ENCODE assay signal across 8 cellular contexts in the genomic region with DNA sequence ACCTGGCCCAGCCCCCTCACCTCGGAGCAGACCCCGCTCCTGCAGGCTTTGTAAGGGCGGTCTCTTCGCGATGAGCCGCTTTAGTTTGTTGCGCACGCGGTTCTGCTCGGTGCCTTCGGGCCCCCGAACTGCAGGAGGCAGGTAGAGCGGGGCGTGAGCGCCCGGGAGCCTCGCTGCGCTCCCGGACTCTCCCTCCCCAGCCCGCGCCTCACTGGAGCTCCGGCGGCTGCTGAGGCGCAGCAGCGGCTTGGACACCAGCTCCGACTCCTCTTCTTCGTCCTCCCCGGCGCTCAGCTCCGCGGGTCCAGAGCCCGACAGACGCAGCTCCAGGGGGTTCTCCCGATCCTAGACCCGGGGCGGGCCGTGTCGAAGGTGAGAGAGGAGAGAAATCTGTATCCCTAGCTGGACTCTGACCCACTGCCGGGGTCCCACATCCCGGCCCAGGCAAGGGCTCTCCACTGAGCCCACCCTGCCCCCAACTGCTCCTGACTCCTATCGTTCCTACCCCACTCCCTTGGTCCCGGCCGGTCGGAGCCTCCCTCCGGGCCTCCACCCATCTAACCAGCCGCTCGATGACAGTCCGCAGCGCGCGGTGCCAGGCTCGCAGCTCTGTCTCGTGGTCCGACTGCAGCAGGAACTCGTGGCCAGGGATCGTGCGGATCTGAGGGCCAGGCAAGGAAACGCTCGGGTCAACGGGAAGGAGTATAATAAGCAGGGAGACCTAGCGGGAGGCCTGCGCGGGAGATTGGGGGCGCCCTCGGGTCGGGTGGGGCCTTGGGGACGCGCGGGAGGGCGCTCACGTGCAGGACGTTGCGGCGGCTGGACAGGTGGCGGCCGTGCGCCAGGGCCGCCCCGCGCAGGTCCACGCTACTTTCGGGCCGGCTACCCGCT. TPM values are rescaled to one million over a fixed set of nuclear protein-coding genes. Genes with fewer than 3 reads are reported as not detected.
DNase-seq lines count a peak whose midpoint lies in the region; ATAC-seq, FAIRE-seq and TF ChIP-seq lines count a peak whose summit lies in the region.

No MANE protein-coding gene starts in this region.

- H3K9me1 ChIP-seq in keratinocyte (ENCODE audit: control insufficient read depth, extremely low read depth, insufficient read depth, low read length), result no peaks in the 10 kb centered on the region

- intact Hi-C loops in Right ventricle myocardium superior (cut with DNase I) (loop anchor here (10.0 kb wide), 1 partner anchor 149 kb away; no protein-coding TSS in a partner anchor), Right ventricle myocardium inferior (cut with DNase I) (no loop called here), ascending aorta (cut with DNase I) (no loop called here)

- no peak overlapping the region for H3K27ac Mint-ChIP-seq in stimulated activated naive CD8-positive, alpha-beta T cell treated with anti-CD3 and anti-CD28 coated beads, Interleukin-15, amount 100 ng/mL, for 72 hours

- no peaks in the 10 kb centered on the region for H4K20me1 ChIP-seq in keratinocyte (ENCODE audit: control insufficient read depth, extremely low read depth, insufficient read depth, low read length)

- peak overlapping the region; percentile 80 to 97 for H3K4me3 Mint-ChIP-seq in stimulated activated naive CD8-positive, alpha-beta T cell treated with anti-CD3 and anti-CD28 coated beads, Interleukin-15, amount 100 ng/mL, for 72 hours

- H3K4me1 Mint-ChIP-seq in stimulated activated naive CD8-positive, alpha-beta T cell treated with anti-CD3 and anti-CD28 coated beads, Interleukin-15, amount 100 ng/mL, for 72 hours, result peaks cover 86% of the 10 kb centered on the region

- peaks cover 7% of the 10 kb centered on the region for H3K27me3 ChIP-seq in ascending aorta
- peaks cover 84% of the 10 kb centered on the region for H3K27me3 ChIP-seq in keratinocyte (ENCODE audit: control insufficient read depth, extremely low read depth, insufficient read depth, low read length)

- H3K9me3 ChIP-seq in ascending aorta (no peaks in the 10 kb centered on the region), keratinocyte (ENCODE audit: control insufficient read depth, low read depth, low read length) (no peaks in the 10 kb centered on the region)

- H3K36me3 ChIP-seq in ascending aorta (no peaks in the 10 kb centered on the region), keratinocyte (ENCODE audit: control insufficient read depth in 2 of 2, extremely low read depth in 1 of 2, insufficient read depth in 2 of 2, low read length in 2 of 2) (no peaks in the 10 kb centered on the region)

- no peaks in the 10 kb centered on the region for H3K27me3 Mint-ChIP-seq in stimulated activated naive CD8-positive, alpha-beta T cell treated with anti-CD3 and anti-CD28 coated beads, Interleukin-15, amount 100 ng/mL, for 72 hours

- in situ Hi-C loops in GM13977 (cut with MboI; ENCODE audit: low pct_unique_long_range_greater_than_20kb, low sequenced_read_pairs, unreplicated experiment), result no loop called here

- FAIRE-seq in keratinocyte (lab: Jason Lieb, UNC), result no peak

- H3K9ac ChIP-seq in keratinocyte (ENCODE audit: control insufficient read depth, extremely low read depth, insufficient read depth, low read length), result no peak overlapping the region

- peaks cover 11 to 13% of the 10 kb centered on the region in 2 donors for H3K4me1 ChIP-seq in ascending aorta
- H3K4me1 ChIP-seq in keratinocyte (ENCODE audit: control insufficient read depth, extremely low read depth, insufficient read depth, low read length), result peaks cover 3% of the 10 kb centered on the region

- dilution Hi-C loops in keratinocyte (cut with MboI; ENCODE audit: extremely low pct_ligation_motif_present, low sequenced_read_pairs), result no loop called here

- H3K27ac ChIP-seq in ascending aorta, result no peak overlapping the region
- H3K27ac ChIP-seq in keratinocyte (ENCODE audit: control insufficient read depth, insufficient read depth, low read length), result no peak overlapping the region

- no peak overlapping the region for H2AFZ ChIP-seq in keratinocyte (ENCODE audit: control insufficient read depth, low read length)

- H3K9me3 Mint-ChIP-seq in stimulated activated naive CD8-positive, alpha-beta T cell treated with anti-CD3 and anti-CD28 coated beads, Interleukin-15, amount 100 ng/mL, for 72 hours, result no peaks in the 10 kb centered on the region

- peak overlapping the region; percentile 40 for H3K4me2 ChIP-seq in keratinocyte (ENCODE audit: control insufficient read depth, extremely low read depth, insufficient read depth, low read depth, low read length)

- TF ChIP-seq CTCF in ascending aorta (IDR thresholded peaks at IDR 0.05), result no peak
- TF ChIP-seq CTCF in keratinocyte (optimal IDR thresholded peaks at IDR 0.05 in 1 of 3, IDR thresholded peaks at IDR 0.05 in 1 of 3, conservative IDR thresholded peaks at IDR 0.05 in 1 of 3; ENCODE audit: extremely low read depth in 1 of 3, insufficient read depth in 2 of 3, low read length in 3 of 3), result peak in 1 of 3 experiments; percentile 15
- TF ChIP-seq CTCF in GM13977 (IDR thresholded peaks at IDR 0.05; ENCODE audit: extremely low read depth, insufficient read depth, missing control alignments), result no peak

- DNase-seq in Right ventricle myocardium superior (peak; percentile 64), Right ventricle myocardium inferior (ENCODE audit: missing footprints) (no peak), ascending aorta (ENCODE audit: low spot score in 2 of 2) (no peak), keratinocyte (ENCODE audit: low read depth, low spot score) (no peak), GM13977 (ENCODE audit: low spot score) (no peak), SHP77 treated with DMSO at 0.1 percent for 48 hours (lab: John Stamatoyannopoulos, UW) (no peak)
- no peak for DNase-seq in stimulated activated naive CD8-positive, alpha-beta T cell treated with anti-CD3 and anti-CD28 coated beads, Interleukin-15, amount 100 ng/mL, for 72 hours

- ATAC-seq in Right ventricle myocardium superior (ENCODE audit: poor library complexity) (peak; percentile 34), Right ventricle myocardium inferior (no peak), HG02798 (IDR thresholded peaks at IDR 0.05; ENCODE audit: poor library complexity, unreplicated experiment) (no peak)
- ATAC-seq in stimulated activated naive CD8-positive, alpha-beta T cell treated with anti-CD3 and anti-CD28 coated beads, Interleukin-15, amount 100 ng/mL, for 72 hours, result no peak

- H3K4me3 ChIP-seq in ascending aorta (peak overlapping the region; percentile 31 to 65), keratinocyte (ENCODE audit: control insufficient read depth in 2 of 3, extremely low read depth in 1 of 3, insufficient read depth in 2 of 3, low read depth in 1 of 3, low read length in 3 of 3) (no peak overlapping the region)

- H3K79me2 ChIP-seq in keratinocyte (ENCODE audit: control insufficient read depth, insufficient read depth, low read length), result no peaks in the 10 kb centered on the region

RNA-seq across cellular contexts. Expression of gene ARHGAP9, which starts 4.2 kb away (rescaled TPM):
- total RNA-seq in Right ventricle myocardium superior (4.1 TPM), Right ventricle myocardium inferior (6.4 TPM), ascending aorta (21.6 TPM)
- 0.15 TPM in 1 of 3 replicates, not detected in the others for polyA plus RNA-seq in keratinocyte
- polyA plus RNA-seq in keratinocyte (2011; ENCODE audit: low read depth), result not detected
- not detected in 2 replicates for polyA plus RNA-seq in keratinocyte (2011; cell fraction: cytosol; rRNA removed)
- not detected in 2 replicates for polyA plus RNA-seq in keratinocyte (2011; cell fraction: nucleus; rRNA removed)
- not detected in 2 replicates for polyA plus RNA-seq in keratinocyte (2012; ENCODE audit: low replicate concordance)
- not detected in 3 replicates for polyA minus RNA-seq in keratinocyte
- polyA minus RNA-seq in keratinocyte (2011; cell fraction: cytosol; rRNA and poly(A)+ RNA removed), result not detected
- polyA minus RNA-seq in keratinocyte (2011; cell fraction: nucleus; rRNA and poly(A)+ RNA removed), result not detected in 2 replicates

RNA-seq across cellular contexts. Expression of gene MARS1, which starts 12.4 kb away (rescaled TPM):
- total RNA-seq in Right ventricle myocardium superior, result 63.5 TPM
- total RNA-seq in Right ventricle myocardium inferior, result 89.7 TPM
- 78.0 TPM for total RNA-seq in ascending aorta
- polyA plus RNA-seq in keratinocyte, result 92.9 to 137 TPM (median 125 TPM) in 3 replicates
- 431 TPM for polyA plus RNA-seq in keratinocyte (2011; ENCODE audit: low read depth)
- 75.5 and 77.5 TPM in 2 replicates for polyA plus RNA-seq in keratinocyte (2011; cell fraction: cytosol; rRNA removed)
- 293 and 319 TPM in 2 replicates for polyA plus RNA-seq in keratinocyte (2011; cell fraction: nucleus; rRNA removed)
- polyA plus RNA-seq in keratinocyte (2012; ENCODE audit: low replicate concordance), result 156 and 206 TPM in 2 replicates
- polyA minus RNA-seq in keratinocyte, result 137 to 250 TPM (median 138 TPM) in 3 replicates
- polyA minus RNA-seq in keratinocyte (2011; cell fraction: cytosol; rRNA and poly(A)+ RNA removed), result 118 TPM
- 95.4 and 107 TPM in 2 replicates for polyA minus RNA-seq in keratinocyte (2011; cell fraction: nucleus; rRNA and poly(A)+ RNA removed)

RNA-seq across cellular contexts. Expression of gene GLI1, which starts 15.9 kb away (rescaled TPM):
- total RNA-seq in Right ventricle myocardium superior (0.56 TPM), Right ventricle myocardium inferior (0.92 TPM), ascending aorta (2.8 TPM)
- 1.0 to 1.4 TPM (median 1.2 TPM) in 3 replicates for polyA plus RNA-seq in keratinocyte
- not detected for polyA plus RNA-seq in keratinocyte (2011; ENCODE audit: low read depth)
- polyA plus RNA-seq in keratinocyte (2011; cell fraction: cytosol; rRNA removed), result 0.17 and 0.70 TPM in 2 replicates
- polyA plus RNA-seq in keratinocyte (2011; cell fraction: nucleus; rRNA removed), result 1.1 and 3.4 TPM in 2 replicates
- polyA plus RNA-seq in keratinocyte (2012; ENCODE audit: low replicate concordance), result 0.07 and 2.9 TPM in 2 replicates
- polyA minus RNA-seq in keratinocyte, result 0.49 to 8.1 TPM (median 2.0 TPM) in 3 replicates
- polyA minus RNA-seq in keratinocyte (2011; cell fraction: cytosol; rRNA and poly(A)+ RNA removed), result not detected
- polyA minus RNA-seq in keratinocyte (2011; cell fraction: nucleus; rRNA and poly(A)+ RNA removed), result 0.21 and 1.4 TPM in 2 replicates

RNA-seq across cellular contexts. Expression of gene INHBE, which starts 20.4 kb away (rescaled TPM):
- total RNA-seq in Right ventricle myocardium superior, result not detected
- not detected for total RNA-seq in Right ventricle myocardium inferior
- not detected for total RNA-seq in ascending aorta
- polyA plus RNA-seq in keratinocyte, result not detected in 3 replicates
- not detected for polyA plus RNA-seq in keratinocyte (2011; ENCODE audit: low read depth)
- not detected in 2 replicates for polyA plus RNA-seq in keratinocyte (2011; cell fraction: cytosol; rRNA removed)
- polyA plus RNA-seq in keratinocyte (2011; cell fraction: nucleus; rRNA removed), result 0.48 TPM in 1 of 2 replicates, not detected in the other
- 0.15 and 0.17 TPM in 2 replicates for polyA plus RNA-seq in keratinocyte (2012; ENCODE audit: low replicate concordance)
- polyA minus RNA-seq in keratinocyte, result not detected in 3 replicates
- not detected for polyA minus RNA-seq in keratinocyte (2011; cell fraction: cytosol; rRNA and poly(A)+ RNA removed)
- not detected in 2 replicates for polyA minus RNA-seq in keratinocyte (2011; cell fraction: nucleus; rRNA and poly(A)+ RNA removed)

RNA-seq across cellular contexts. Expression of gene INHBC, which starts 40.9 kb away (rescaled TPM):
- not detected for total RNA-seq in Right ventricle myocardium superior
- not detected for total RNA-seq in Right ventricle myocardium inferior
- not detected for total RNA-seq in ascending aorta
- 0.04 TPM in 1 of 3 replicates, not detected in the others for polyA plus RNA-seq in keratinocyte
- not detected for polyA plus RNA-seq in keratinocyte (2011; ENCODE audit: low read depth)
- 0.04 TPM in 1 of 2 replicates, not detected in the other for polyA plus RNA-seq in keratinocyte (2011; cell fraction: cytosol; rRNA removed)
- not detected in 2 replicates for polyA plus RNA-seq in keratinocyte (2011; cell fraction: nucleus; rRNA removed)
- polyA plus RNA-seq in keratinocyte (2012; ENCODE audit: low replicate concordance), result not detected in 2 replicates
- not detected in 3 replicates for polyA minus RNA-seq in keratinocyte
- polyA minus RNA-seq in keratinocyte (2011; cell fraction: cytosol; rRNA and poly(A)+ RNA removed), result not detected
- polyA minus RNA-seq in keratinocyte (2011; cell fraction: nucleus; rRNA and poly(A)+ RNA removed), result not detected in 2 replicates

Comparison
In these comparisons a context has a peak if more than half of its experiments do, and no peak if none do; other contexts are left out.
1. H3K4me3 ChIP-seq: peak in ascending aorta (2 of 2); none in keratinocyte (0 of 3).